ENCODE assay signal across 8 cellular contexts in genomic region chr9:68584110-68585033, GRCh38. TPM values are rescaled to one million over a fixed set of nuclear protein-coding genes. Genes with fewer than 3 reads are reported as not detected.
DNase-seq lines count a peak whose midpoint lies in the region; ATAC-seq and TF ChIP-seq lines count a peak whose summit lies in the region.

No MANE protein-coding gene starts in this region.

- DNase-seq in DMS79 treated with DMSO at 0.1 percent for 48 hours (lab: John Stamatoyannopoulos, UW) (peak; percentile 43), Panc1 (ENCODE audit: low read depth, low spot score) (peak; percentile 61), fibroblast of mammary gland (ENCODE audit: low read depth) (peak; percentile 87), neural progenitor cell (ENCODE audit: low spot score) (peak; percentile 93)
- DNase-seq in activated T-cell treated with anti-CD3 and anti-CD28 coated beads, Interleukin-2, amount 50 U/mL, for 4 hours, result peak; percentile 78
- peak; percentile 76 to 84 for DNase-seq in stimulated activated naive CD8-positive, alpha-beta T cell treated with anti-CD3 and anti-CD28 coated beads, Interleukin-15, amount 100 ng/mL, for 72 hours

- intact Hi-C loops in Panc1 (cut with micrococcal nuclease; ENCODE audit: unreplicated experiment), result loop anchor here (1.0 kb wide), 1 partner anchor 415 kb away; no protein-coding TSS in a partner anchor

- no peaks in the 10 kb centered on the region for H3K36me3 Mint-ChIP-seq in activated T-cell treated with anti-CD3 and anti-CD28 coated beads, Interleukin-2, amount 50 U/mL, for 4 hours (ENCODE audit: insufficient read depth)
- H3K36me3 Mint-ChIP-seq in neural progenitor cell, result no peaks in the 10 kb centered on the region

- peak; percentile 99 for TF ChIP-seq CTCF in KMS-11 (conservative IDR thresholded peaks at IDR 0.05; ENCODE audit: low read depth, low read length)
- peak; percentile 96 for TF ChIP-seq CTCF in Panc1 (IDR thresholded peaks at IDR 0.05)
- peak; percentile 100 for TF ChIP-seq CTCF in fibroblast of mammary gland (conservative IDR thresholded peaks at IDR 0.05; ENCODE audit: control insufficient read depth, insufficient read depth, low read depth, low read length)
- peak; percentile 100 for TF ChIP-seq CTCF in neural progenitor cell (IDR thresholded peaks at IDR 0.05)

- peaks cover 5% of the 10 kb centered on the region for H3K27me3 Mint-ChIP-seq in activated T-cell treated with anti-CD3 and anti-CD28 coated beads, Interleukin-2, amount 50 U/mL, for 4 hours (ENCODE audit: low read depth)
- peaks cover 4% of the 10 kb centered on the region for H3K27me3 Mint-ChIP-seq in neural progenitor cell (ENCODE audit: insufficient read depth, low read depth)
- H3K27me3 Mint-ChIP-seq in stimulated activated naive CD8-positive, alpha-beta T cell treated with anti-CD3 and anti-CD28 coated beads, Interleukin-15, amount 100 ng/mL, for 72 hours, result peaks cover 42% of the 10 kb centered on the region

- POLR2A ChIA-PET in Panc1 (lab: Charles Lee), result no interaction called here

- H3K4me1 ChIP-seq in KMS-11 (ENCODE audit: low read depth, poor library complexity, severe bottlenecking) (peaks cover 5% of the 10 kb centered on the region), Panc1 (ENCODE audit: control insufficient read depth, insufficient read depth, low read length) (no peaks in the 10 kb centered on the region), neural progenitor cell (no peaks in the 10 kb centered on the region)

- no peaks in the 10 kb centered on the region for H3K4me1 Mint-ChIP-seq in activated T-cell treated with anti-CD3 and anti-CD28 coated beads, Interleukin-2, amount 50 U/mL, for 4 hours (ENCODE audit: low read depth)
- H3K4me1 Mint-ChIP-seq in neural progenitor cell, result peaks cover 14% of the 10 kb centered on the region
- peaks cover 9% of the 10 kb centered on the region for H3K4me1 Mint-ChIP-seq in stimulated activated naive CD8-positive, alpha-beta T cell treated with anti-CD3 and anti-CD28 coated beads, Interleukin-15, amount 100 ng/mL, for 72 hours

- no peak overlapping the region for H3K4me3 Mint-ChIP-seq in activated T-cell treated with anti-CD3 and anti-CD28 coated beads, Interleukin-2, amount 50 U/mL, for 4 hours
- H3K4me3 Mint-ChIP-seq in neural progenitor cell, result no peak overlapping the region
- H3K4me3 Mint-ChIP-seq in stimulated activated naive CD8-positive, alpha-beta T cell treated with anti-CD3 and anti-CD28 coated beads, Interleukin-15, amount 100 ng/mL, for 72 hours, result no peak overlapping the region

- no peak overlapping the region for H3K27ac ChIP-seq in KMS-11
- H3K27ac ChIP-seq in Panc1 (ENCODE audit: low read length), result no peak overlapping the region
- no peak overlapping the region for H3K27ac ChIP-seq in neural progenitor cell

- H3K4me2 ChIP-seq in KMS-11 (0 out of 2 replicates have a peak overlapping the region, but pooled peaks have one; percentile 10), neural progenitor cell (no peak overlapping the region)

- H3K9ac ChIP-seq in KMS-11 (no peak overlapping the region), neural progenitor cell (no peak overlapping the region)

- no peak overlapping the region for H3K4me3 ChIP-seq in KMS-11 (IDR thresholded peaks at IDR 0.05; ENCODE audit: insufficient read depth, low read depth, low read length)
- no peak overlapping the region for H3K4me3 ChIP-seq in Panc1 (ENCODE audit: low read depth in 2 of 2, low read length in 2 of 2)
- no peak overlapping the region for H3K4me3 ChIP-seq in fibroblast of mammary gland (ENCODE audit: control insufficient read depth, low read depth, low read length)
- no peak overlapping the region for H3K4me3 ChIP-seq in neural progenitor cell

- no peaks in the 10 kb centered on the region for H3K79me2 ChIP-seq in KMS-11 (ENCODE audit: insufficient read depth, low read depth)
- no peaks in the 10 kb centered on the region for H3K79me2 ChIP-seq in neural progenitor cell (ENCODE audit: low read depth)

- H3K36me3 ChIP-seq in KMS-11 (ENCODE audit: insufficient read depth), result no peaks in the 10 kb centered on the region
- no peaks in the 10 kb centered on the region for H3K36me3 ChIP-seq in Panc1 (ENCODE audit: control insufficient read depth, insufficient read depth, low read length)
- no peaks in the 10 kb centered on the region for H3K36me3 ChIP-seq in neural progenitor cell

- ATAC-seq in GM21723 (IDR thresholded peaks at IDR 0.05; ENCODE audit: unreplicated experiment), result peak; percentile 97
- peak; percentile 98 for ATAC-seq in Panc1
- ATAC-seq in activated T-cell treated with anti-CD3 and anti-CD28 coated beads, Interleukin-2, amount 50 U/mL, for 4 hours, result peak; percentile 98 to 99
- peak; percentile 97 for ATAC-seq in stimulated activated naive CD8-positive, alpha-beta T cell treated with anti-CD3 and anti-CD28 coated beads, Interleukin-15, amount 100 ng/mL, for 72 hours

- no peaks in the 10 kb centered on the region for H3K9me3 ChIP-seq in Panc1 (ENCODE audit: control insufficient read depth, insufficient read depth, low read depth, low read length)
- H3K9me3 ChIP-seq in neural progenitor cell (ENCODE audit: low read depth), result no peaks in the 10 kb centered on the region

- H3K27ac Mint-ChIP-seq in neural progenitor cell, result peak overlapping the region; percentile 53
- no peak overlapping the region for H3K27ac Mint-ChIP-seq in stimulated activated naive CD8-positive, alpha-beta T cell treated with anti-CD3 and anti-CD28 coated beads, Interleukin-15, amount 100 ng/mL, for 72 hours

- CTCF ChIA-PET in Panc1 (lab: Charles Lee), result interaction anchor here (0.6 kb wide), 1 partner anchor 442 kb away, joined by 4 read pairs; no protein-coding TSS in a partner anchor

- H3K27me3 ChIP-seq in KMS-11 (ENCODE audit: insufficient read depth, low read depth) (no peaks in the 10 kb centered on the region), Panc1 (ENCODE audit: control insufficient read depth, insufficient read depth, low read length) (no peaks in the 10 kb centered on the region), neural progenitor cell (peaks cover 6% of the 10 kb centered on the region)

- H4K20me1 ChIP-seq in KMS-11 (ENCODE audit: insufficient read depth) (no peaks in the 10 kb centered on the region), neural progenitor cell (ENCODE audit: low read depth) (no peaks in the 10 kb centered on the region)

- peak overlapping the region; percentile 32; the same call in 1 of the 2 replicates for H2AFZ ChIP-seq in KMS-11 (ENCODE audit: low read depth)
- H2AFZ ChIP-seq in neural progenitor cell (replicated peaks), result no peak overlapping the region

- H3K9me3 Mint-ChIP-seq in activated T-cell treated with anti-CD3 and anti-CD28 coated beads, Interleukin-2, amount 50 U/mL, for 4 hours, result no peaks in the 10 kb centered on the region
- H3K9me3 Mint-ChIP-seq in neural progenitor cell, result peaks cover 22% of the 10 kb centered on the region
- no peaks in the 10 kb centered on the region for H3K9me3 Mint-ChIP-seq in stimulated activated naive CD8-positive, alpha-beta T cell treated with anti-CD3 and anti-CD28 coated beads, Interleukin-15, amount 100 ng/mL, for 72 hours

- in situ Hi-C loops in Panc1 (cut with HindIII; ENCODE audit: low pct_unique_long_range_greater_than_20kb, low sequenced_read_pairs), result no loop called here

- H3F3A ChIP-seq in neural progenitor cell (ENCODE audit: low read depth), result peaks cover 3% of the 10 kb centered on the region

- BruUV-seq in Panc1 (replicated peaks; lab: Mats Ljungman, UMichigan), result no TSS peak

RNA-seq across cellular contexts. Expression of gene TMEM252, which starts 43.7 kb away (rescaled TPM):
- total RNA-seq in Panc1 (2021; ENCODE audit: unreplicated experiment) (not detected), neural progenitor cell (ENCODE audit: low replicate concordance) (not detected in 2 replicates)
- polyA plus RNA-seq in Panc1 (2012; ENCODE audit: insufficient read length), result not detected
- total RNA-seq in activated T-cell treated with anti-CD3 and anti-CD28 coated beads, Interleukin-2, amount 50 U/mL, for 4 hours, result not detected

Comparison
In these comparisons a context has a peak if more than half of its experiments do, and no peak if none do; other contexts are left out.
1. DNase-seq: peak in every context shown above with its lines; median percentile 93 in neural progenitor cell; 87 in fibroblast of mammary gland; 80 in stimulated activated naive CD8-positive, alpha-beta T cell treated with anti-CD3 and anti-CD28 coated beads, Interleukin-15, amount 100 ng/mL, for 72 hours; 78 in activated T-cell treated with anti-CD3 and anti-CD28 coated beads, Interleukin-2, amount 50 U/mL, for 4 hours; 61 in Panc1; 43 in DMS79 treated with DMSO at 0.1 percent for 48 hours.